Comparison of ENCODE assay signal across 8 cellular contexts in genomic region chr21:44932366-44933181, GRCh38. TPM values are rescaled to one million over a fixed set of nuclear protein-coding genes. Genes with fewer than 3 reads are reported as not detected.
A peak's percentile ranks its signal among the peaks of the same experiment; 100 is the strongest.
DNase-seq lines count a peak whose midpoint lies in the region; ATAC-seq and TF ChIP-seq lines count a peak whose summit lies in the region.

No MANE protein-coding gene starts in this region.

- H3K56ac ChIP-seq in H9 (ENCODE audit: insufficient read length, low read depth, low read length): no peak overlapping the region

- no peak overlapping the region; the same call in 1 of the 2 replicates for H3K14ac ChIP-seq in H9 (ENCODE audit: insufficient read depth, low read length)

- no peaks in the 10 kb centered on the region for H3K9me3 ChIP-seq in H9 (ENCODE audit: control insufficient read depth, low read depth, low read length)
- H3K9me3 ChIP-seq in thoracic aorta: no peaks in the 10 kb centered on the region

- TF ChIP-seq CTCF in H9 (conservative IDR thresholded peaks at IDR 0.05) (peak; percentile 46), thoracic aorta (IDR thresholded peaks at IDR 0.05) (peak; percentile 39)

- H3K36me3 Mint-ChIP-seq in H9 (ENCODE audit: insufficient read depth in 1 of 3, low read depth in 3 of 3): no peaks in the 10 kb centered on the region

- H3K4me2 ChIP-seq in H9 (ENCODE audit: insufficient read depth, insufficient read length, low read length): peak overlapping the region; percentile 45

- H3K9ac ChIP-seq in H9 (ENCODE audit: extremely low read depth, insufficient read length, low read length): no peak overlapping the region

- peaks cover 69% of the 10 kb centered on the region for H3K27me3 Mint-ChIP-seq in H9 (ENCODE audit: low read depth)

- no peak overlapping the region for H4K5ac ChIP-seq in H9 (ENCODE audit: insufficient read length, low read depth, low read length)

- no peaks in the 10 kb centered on the region for H3K79me1 ChIP-seq in H9 (ENCODE audit: insufficient read depth, low read depth, low read length, poor library complexity, severe bottlenecking)

- H2BK5ac ChIP-seq in H9 (ENCODE audit: insufficient read length, low read length): no peak overlapping the region

- H2AFZ ChIP-seq in ACC112 (ENCODE audit: low read length, unreplicated experiment) (no peak overlapping the region), H9 (ENCODE audit: low read length) (no peak overlapping the region)

- no peak overlapping the region for H2BK120ac ChIP-seq in H9 (ENCODE audit: low read depth, low read length, poor library complexity, severe bottlenecking)

- H4K20me1 ChIP-seq in H9 (ENCODE audit: control insufficient read depth, insufficient read depth, insufficient read length): no peaks in the 10 kb centered on the region

- H3K4me3 ChIP-seq in ACC112 (ENCODE audit: low read depth, low read length): peak overlapping the region; percentile 62
- H3K4me3 ChIP-seq in thoracic aorta: peak overlapping the region; percentile 66

- no peak overlapping the region for H2BK20ac ChIP-seq in H9 (ENCODE audit: low read depth, low read length, poor library complexity, severe bottlenecking)

- H3K9me3 Mint-ChIP-seq in H9: peaks cover 2% of the 10 kb centered on the region in 2 experiments; a peak in 1 of 5 replicates

- DNase-seq in H9 (no peak), dermis blood vessel endothelial cell (peak; percentile 55), midbrain (lab: John Stamatoyannopoulos, UW) (peak; percentile 4), thoracic aorta (ENCODE audit: low spot score) (no peak), MV-4-11 (lab: John Stamatoyannopoulos, UW) (no peak), NCI-H187 (lab: John Stamatoyannopoulos, UW) (no peak)

- H3K4ac ChIP-seq in H9 (ENCODE audit: low read depth, low read length): no peak overlapping the region

- H2AK5ac ChIP-seq in H9 (ENCODE audit: insufficient read length, low read length): no peak overlapping the region

- ATAC-seq in activated CD4-positive, CD25-positive, alpha-beta regulatory T cell treated with anti-CD3 and anti-CD28 coated beads, Interleukin-2, amount 50 U/mL, for 24 hours: peak; percentile 72
- ATAC-seq in thoracic aorta (ENCODE audit: insufficient number of reproducible peaks, low FRiP score, low read depth): no peak

- H3K4me1 Mint-ChIP-seq in H9: peaks cover 27 to 34% of the 10 kb centered on the region in 2 experiments

- no peak overlapping the region for H2BK15ac ChIP-seq in H9 (ENCODE audit: low read depth, low read length)

- H3K79me2 ChIP-seq in ACC112 (ENCODE audit: control insufficient read depth, insufficient read depth, low read length, unreplicated experiment): no peaks in the 10 kb centered on the region
- no peaks in the 10 kb centered on the region for H3K79me2 ChIP-seq in H9 (ENCODE audit: insufficient read depth, low read length)

- H3K18ac ChIP-seq in H9 (ENCODE audit: insufficient read length, low read depth, low read length): no peak overlapping the region

- no peak overlapping the region for H3T11ph ChIP-seq in H9 (ENCODE audit: low read length)

- no peak overlapping the region for H4K8ac ChIP-seq in H9 (replicated peaks; ENCODE audit: insufficient read length, low read depth, low read length)

- peaks cover 14% of the 10 kb centered on the region for H3K27me3 ChIP-seq in ACC112 (ENCODE audit: insufficient read depth, low read length)
- peaks cover 25% of the 10 kb centered on the region; the same call in 1 of the 2 replicates for H3K27me3 ChIP-seq in H9 (ENCODE audit: insufficient read depth, low read length)
- peaks cover 11% of the 10 kb centered on the region for H3K27me3 ChIP-seq in thoracic aorta (replicated peaks; ENCODE audit: insufficient read depth)

- H3K23ac ChIP-seq in H9 (ENCODE audit: insufficient read length, low read depth, low read length): no peak overlapping the region

- H3K36me3 ChIP-seq in ACC112 (ENCODE audit: insufficient read depth, low read length) (no peaks in the 10 kb centered on the region), thoracic aorta (no peaks in the 10 kb centered on the region)

- no peak overlapping the region for H3K27ac Mint-ChIP-seq in H9

- peaks cover 31% of the 10 kb centered on the region for H3K4me1 ChIP-seq in ACC112 (ENCODE audit: control insufficient read depth, insufficient read depth, low read length, unreplicated experiment)
- H3K4me1 ChIP-seq in H9 (ENCODE audit: insufficient read depth, low read length): no peaks in the 10 kb centered on the region; the same call in 1 of the 2 replicates
- H3K4me1 ChIP-seq in thoracic aorta (ENCODE audit: control insufficient read depth in 1 of 2, low read depth in 2 of 2): peaks cover 21 to 32% of the 10 kb centered on the region in 2 donors

- peak overlapping the region; percentile 47 to 65; a peak in 4 of 5 replicates for H3K4me3 Mint-ChIP-seq in H9

- WGBS in H9 (ENCODE audit: extremely low coverage, insufficient read length, low lambda C conversion rate): no CpG with 5 or more reads among the region's 72 CpGs

- H3K23me2 ChIP-seq in H9 (ENCODE audit: insufficient read length, low read depth, low read length, poor library complexity, severe bottlenecking): peaks cover 13% of the 10 kb centered on the region

- H2BK12ac ChIP-seq in H9 (ENCODE audit: insufficient read length, low read depth, low read length): no peak overlapping the region

- no peak overlapping the region for H3K27ac ChIP-seq in ACC112 (ENCODE audit: low read depth, low read length)
- no peak overlapping the region for H3K27ac ChIP-seq in H9 (ENCODE audit: insufficient read length, low read depth, low read length)
- H3K27ac ChIP-seq in thoracic aorta: peak overlapping the region in 1 of 2 donors; percentile 27

- H4K91ac ChIP-seq in H9 (ENCODE audit: insufficient read length, low read depth, low read length): no peak overlapping the region

RNA-seq across cellular contexts. Expression of gene SLX9, which starts 7.3 kb away (rescaled TPM):
- 74.3 and 76.4 TPM in 2 replicates for total RNA-seq in H9 (2021)
- 24.8 and 32.7 TPM in 2 replicates for total RNA-seq in dermis blood vessel endothelial cell
- total RNA-seq in thoracic aorta: 10 to 100 TPM in 1 of 2 donors, 1 to 10 TPM in 1; 5.9 to 10.6 TPM

RNA-seq across cellular contexts. Expression of gene ITGB2, which starts 11.9 kb away (rescaled TPM):
- 0.61 and 1.1 TPM in 2 replicates for total RNA-seq in H9 (2021)
- 0.05 and 0.34 TPM in 2 replicates for total RNA-seq in dermis blood vessel endothelial cell
- 100 to 1,000 TPM; 161 to 166 TPM for total RNA-seq in thoracic aorta

RNA-seq across cellular contexts. Expression of gene PTTG1IP, which starts 59.1 kb away (rescaled TPM):
- total RNA-seq in H9 (2021): 107 and 112 TPM in 2 replicates
- total RNA-seq in dermis blood vessel endothelial cell: 505 and 528 TPM in 2 replicates
- 100 to 1,000 TPM; 301 to 351 TPM for total RNA-seq in thoracic aorta

Comparison
In these comparisons a context has a peak if more than half of its experiments do, and no peak if none do; other contexts are left out.
1. DNase-seq: peak in dermis blood vessel endothelial cell (single experiment) and midbrain (single experiment); none in H9 (single experiment), thoracic aorta (single experiment), MV-4-11 (single experiment) and NCI-H187 (0 of 2).
2. RNA of gene ITGB2, which starts 11.9 kb away (total RNA-seq): 161 to 166 TPM in thoracic aorta; 0.61 to 1.1 TPM in H9 and 0.05 to 0.34 TPM in dermis blood vessel endothelial cell; every median in the first group is over 10 times any median in the second.